In the genomic region with DNA sequence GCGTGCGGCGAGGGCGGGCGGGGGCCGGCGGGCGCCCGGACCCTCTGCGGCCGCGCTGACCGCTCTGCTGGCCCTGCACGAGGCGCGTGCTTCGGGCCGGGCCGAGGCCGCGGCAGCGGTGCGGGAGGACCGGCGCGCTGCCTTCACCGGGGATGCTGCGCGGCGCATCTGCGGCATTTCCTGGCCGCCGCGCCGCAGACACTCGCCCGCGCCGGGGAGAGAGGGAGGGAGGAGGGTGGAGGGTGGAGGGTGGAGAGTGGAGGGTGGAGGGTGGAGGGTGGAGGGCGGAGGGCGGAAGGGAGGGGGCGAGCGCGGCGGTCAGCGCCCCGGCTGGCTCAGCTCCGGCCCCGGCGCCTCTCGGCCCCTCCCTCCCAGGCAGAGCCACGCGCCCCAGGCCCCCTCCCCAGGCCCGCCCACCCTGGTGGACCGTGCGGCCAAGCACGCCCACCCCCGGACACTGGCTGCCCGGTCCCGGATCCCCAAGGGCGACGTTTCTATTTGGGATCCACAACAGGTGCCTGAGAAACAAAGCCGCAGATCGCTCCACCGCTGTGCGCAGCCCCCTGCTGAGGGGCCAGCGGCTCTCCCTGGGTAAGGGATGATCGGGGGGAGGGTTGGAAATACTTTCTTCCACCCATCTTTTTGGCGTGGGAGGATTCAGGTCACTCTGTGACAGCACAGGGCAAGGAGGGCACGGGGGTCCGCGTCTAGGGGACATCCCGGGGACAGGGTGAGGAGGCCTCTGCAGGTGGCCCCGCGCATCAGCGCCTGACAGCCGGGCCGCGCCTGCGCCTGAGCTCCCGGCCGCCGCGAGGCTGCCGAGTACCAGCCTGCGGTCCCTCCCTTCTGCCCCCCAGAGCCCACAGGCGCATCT, we compare ENCODE assay signal across 7 cellular contexts.
A peak's percentile ranks its signal among the peaks of the same experiment; 100 is the strongest.
DNase-seq lines count a peak whose midpoint lies in the region; ATAC-seq, FAIRE-seq and TF ChIP-seq lines count a peak whose summit lies in the region.

No MANE protein-coding gene starts in this region.

- H3K27ac ChIP-seq in K562 (ENCODE audit: extremely low read depth, low read depth, low read length): no peak overlapping the region

- CTCF ChIA-PET in K562 (lab: Yijun Ruan, JAX; ENCODE audit: low intra/inter-chr PET ratio): no interaction called here

- no TSS peak for BruUV-seq in K562 (replicated peaks; lab: Mats Ljungman, UMichigan)

- no peak overlapping the region; a peak in 1 of 4 replicates for H3K9ac ChIP-seq in K562 (ENCODE audit: insufficient read depth in 1 of 2, low read depth in 2 of 2, low read length in 2 of 2)

- no peaks in the 10 kb centered on the region for H3K9me1 ChIP-seq in K562 (ENCODE audit: control insufficient read depth, insufficient read depth, low read length)

- peak; percentile 72 for ATAC-seq in HG02571 (IDR thresholded peaks at IDR 0.05; ENCODE audit: unreplicated experiment)
- ATAC-seq in K562: peak; percentile 99

- peaks cover 0 to 13% of the 10 kb centered on the region in 2 experiments; a peak in 3 of 5 replicates for H3K4me1 ChIP-seq in K562 (replicated peaks in 1 of 2; ENCODE audit: control insufficient read depth in 2 of 2, insufficient read depth in 2 of 2, low read length in 2 of 2)

- TF ChIP-seq CTCF in K562 (IDR thresholded peaks at IDR 0.05 in 2 of 3, conservative IDR thresholded peaks at IDR 0.05 in 1 of 3; ENCODE audit: insufficient read depth in 2 of 3, low read depth in 1 of 3, low read length in 3 of 3): peak; percentile 45 to 68 (median 55); a peak in 5 of 6 replicates

- H3K4me2 ChIP-seq in K562 (ENCODE audit: insufficient read depth, low read length): peak overlapping the region; percentile 44

- POLR2A ChIA-PET in K562 (lab: Yijun Ruan, JAX): no interaction called here

- WGBS in K562 (ENCODE audit: insufficient coverage, low coverage, missing lambda C conversion rate): 5% methylated on average over 22 of the region's 87 CpGs

- no peak for TF ChIP-seq EP300 in K562 (IDR thresholded peaks at IDR 0.05; ENCODE audit: low read length)

- H3K79me2 ChIP-seq in K562 (ENCODE audit: control insufficient read depth, insufficient read depth, low read length): no peaks in the 10 kb centered on the region

- in situ Hi-C loops in K562 (cut with MboI): no loop called here

- no peak overlapping the region for H2AFZ ChIP-seq in K562 (ENCODE audit: low read depth, low read length)

- DNase-seq in GM12892 (ENCODE audit: insufficient read length): peak; percentile 75
- peak; percentile 10 for DNase-seq in NCI-H1048 (lab: John Stamatoyannopoulos, UW)
- DNase-seq in SW480 (ENCODE audit: low spot score): peak; percentile 87
- DNase-seq in K562 (ENCODE audit: extremely low read depth in 1 of 4, low spot score in 3 of 4): peak; percentile 40 to 70 (median 56)
- DNase-seq in skeletal muscle cell (ENCODE audit: low read depth): peak; percentile 61

- H3K36me3 ChIP-seq in K562 (ENCODE audit: control insufficient read depth, insufficient read depth, low read length): no peaks in the 10 kb centered on the region

- H4K20me1 ChIP-seq in K562 (replicated peaks; ENCODE audit: control insufficient read depth, insufficient read depth, low read length): peaks cover 10% of the 10 kb centered on the region; the same call in 1 of the 2 replicates

- intact Hi-C loops in K562 (cut with micrococcal nuclease): loop anchor here (10.0 kb wide), 1 partner anchor 489 kb away; no protein-coding TSS in a partner anchor

- no peak; the same call in 1 of the 2 replicates for TF ChIP-seq POLR2A in GM12892 (IDR thresholded peaks at IDR 0.05; ENCODE audit: low read depth, low read length)
- TF ChIP-seq POLR2A in K562 (conservative IDR thresholded peaks at IDR 0.05): no peak

- peaks cover 8 to 16% of the 10 kb centered on the region in 2 experiments; a peak in 4 of 5 replicates for H3K27me3 ChIP-seq in K562 (ENCODE audit: control insufficient read depth in 2 of 2, insufficient read depth in 2 of 2, low read length in 2 of 2)

- FAIRE-seq in GM12892 (lab: Jason Lieb, UNC) (peak; percentile 90), K562 (lab: Jason Lieb, UNC) (no peak)

- H3K9me3 ChIP-seq in K562 (replicated peaks; ENCODE audit: control insufficient read depth, insufficient read depth, low read depth, low read length): no peaks in the 10 kb centered on the region

- TF ChIP-seq RAD21 in K562 (CRISPR knock-in tag; conservative IDR thresholded peaks at IDR 0.05 in 1 of 2, IDR thresholded peaks at IDR 0.05 in 1 of 2): peak in 1 of 2 experiments; percentile 35; a peak in 2 of 4 replicates

- H3K4me3 ChIP-seq in K562 (peak overlapping the region; percentile 20; the same call in 1 of the 2 replicates), iPS-11a (ENCODE audit: low read depth, low read length) (peak overlapping the region; percentile 77), skeletal muscle cell (ENCODE audit: low read depth, low read length) (peak overlapping the region; percentile 86)

TF ChIP-seq in K562, 482 proteins besides CTCF, POLR2A, EP300 and RAD21 (continues in another document):
- TF ChIP-seq KLF1 (tag; IDR thresholded peaks at IDR 0.05) (peak; percentile 98; the same call in 1 of the 2 replicates), NRF1 (conservative IDR thresholded peaks at IDR 0.05 in 1 of 2, IDR thresholded peaks at IDR 0.05 in 1 of 2) (peak; percentile 89 to 91), ZNF354B (CRISPR knock-in tag; IDR thresholded peaks at IDR 0.05) (no peak), CXXC5 (CRISPR knock-in tag; IDR thresholded peaks at IDR 0.05) (peak; percentile 33; the same call in 1 of the 2 replicates), NR2F6 (CRISPR knock-in tag; IDR thresholded peaks at IDR 0.05) (no peak), PHTF2 (CRISPR knock-in tag; IDR thresholded peaks at IDR 0.05) (no peak), XRCC5 (IDR thresholded peaks at IDR 0.05; ENCODE audit: low read depth, low read length) (peak; percentile 43; the same call in 1 of the 2 replicates), MTA3 (IDR thresholded peaks at IDR 0.05; ENCODE audit: borderline replicate concordance) (no peak), ARHGAP35 (IDR thresholded peaks at IDR 0.05; ENCODE audit: partially characterized antibody) (no peak), MEIS2 (IDR thresholded peaks at IDR 0.05; ENCODE audit: partially characterized antibody) (peak; percentile 38), NEUROD1 (IDR thresholded peaks at IDR 0.05; ENCODE audit: borderline replicate concordance, low read depth, low read length, partially characterized antibody) (no peak), TCF7 (IDR thresholded peaks at IDR 0.05; ENCODE audit: borderline replicate concordance) (no peak)
- TF ChIP-seq, protein P1, sequence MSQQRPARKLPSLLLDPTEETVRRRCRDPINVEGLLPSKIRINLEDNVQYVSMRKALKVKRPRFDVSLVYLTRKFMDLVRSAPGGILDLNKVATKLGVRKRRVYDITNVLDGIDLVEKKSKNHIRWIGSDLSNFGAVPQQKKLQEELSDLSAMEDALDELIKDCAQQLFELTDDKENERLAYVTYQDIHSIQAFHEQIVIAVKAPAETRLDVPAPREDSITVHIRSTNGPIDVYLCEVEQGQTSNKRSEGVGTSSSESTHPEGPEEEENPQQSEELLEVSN (IDR thresholded peaks at IDR 0.05; ENCODE audit: borderline replicate concordance in 1 of 2, extremely low read depth in 1 of 2, insufficient read depth in 1 of 2, insufficient read length in 1 of 2, low read depth in 1 of 2, low read length in 1 of 2, poor library complexity in 1 of 2, severe bottlenecking in 1 of 2): peak in 1 of 2 experiments; percentile 37
- TF ChIP-seq, protein P2, sequence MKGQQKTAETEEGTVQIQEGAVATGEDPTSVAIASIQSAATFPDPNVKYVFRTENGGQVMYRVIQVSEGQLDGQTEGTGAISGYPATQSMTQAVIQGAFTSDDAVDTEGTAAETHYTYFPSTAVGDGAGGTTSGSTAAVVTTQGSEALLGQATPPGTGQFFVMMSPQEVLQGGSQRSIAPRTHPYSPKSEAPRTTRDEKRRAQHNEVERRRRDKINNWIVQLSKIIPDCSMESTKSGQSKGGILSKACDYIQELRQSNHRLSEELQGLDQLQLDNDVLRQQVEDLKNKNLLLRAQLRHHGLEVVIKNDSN (CRISPR knock-in tag; IDR thresholded peaks at IDR 0.05): no peak
- TF ChIP-seq, protein P3, sequence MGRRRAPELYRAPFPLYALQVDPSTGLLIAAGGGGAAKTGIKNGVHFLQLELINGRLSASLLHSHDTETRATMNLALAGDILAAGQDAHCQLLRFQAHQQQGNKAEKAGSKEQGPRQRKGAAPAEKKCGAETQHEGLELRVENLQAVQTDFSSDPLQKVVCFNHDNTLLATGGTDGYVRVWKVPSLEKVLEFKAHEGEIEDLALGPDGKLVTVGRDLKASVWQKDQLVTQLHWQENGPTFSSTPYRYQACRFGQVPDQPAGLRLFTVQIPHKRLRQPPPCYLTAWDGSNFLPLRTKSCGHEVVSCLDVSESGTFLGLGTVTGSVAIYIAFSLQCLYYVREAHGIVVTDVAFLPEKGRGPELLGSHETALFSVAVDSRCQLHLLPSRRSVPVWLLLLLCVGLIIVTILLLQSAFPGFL (CRISPR knock-in tag; IDR thresholded peaks at IDR 0.05): no peak
- TF ChIP-seq, protein P4, sequence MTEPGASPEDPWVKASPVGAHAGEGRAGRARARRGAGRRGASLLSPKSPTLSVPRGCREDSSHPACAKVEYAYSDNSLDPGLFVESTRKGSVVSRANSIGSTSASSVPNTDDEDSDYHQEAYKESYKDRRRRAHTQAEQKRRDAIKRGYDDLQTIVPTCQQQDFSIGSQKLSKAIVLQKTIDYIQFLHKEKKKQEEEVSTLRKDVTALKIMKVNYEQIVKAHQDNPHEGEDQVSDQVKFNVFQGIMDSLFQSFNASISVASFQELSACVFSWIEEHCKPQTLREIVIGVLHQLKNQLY (CRISPR knock-in tag; conservative IDR thresholded peaks at IDR 0.05): no peak
- TF ChIP-seq, protein P5, sequence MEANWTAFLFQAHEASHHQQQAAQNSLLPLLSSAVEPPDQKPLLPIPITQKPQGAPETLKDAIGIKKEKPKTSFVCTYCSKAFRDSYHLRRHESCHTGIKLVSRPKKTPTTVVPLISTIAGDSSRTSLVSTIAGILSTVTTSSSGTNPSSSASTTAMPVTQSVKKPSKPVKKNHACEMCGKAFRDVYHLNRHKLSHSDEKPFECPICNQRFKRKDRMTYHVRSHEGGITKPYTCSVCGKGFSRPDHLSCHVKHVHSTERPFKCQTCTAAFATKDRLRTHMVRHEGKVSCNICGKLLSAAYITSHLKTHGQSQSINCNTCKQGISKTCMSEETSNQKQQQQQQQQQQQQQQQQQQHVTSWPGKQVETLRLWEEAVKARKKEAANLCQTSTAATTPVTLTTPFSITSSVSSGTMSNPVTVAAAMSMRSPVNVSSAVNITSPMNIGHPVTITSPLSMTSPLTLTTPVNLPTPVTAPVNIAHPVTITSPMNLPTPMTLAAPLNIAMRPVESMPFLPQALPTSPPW (CRISPR knock-in tag; IDR thresholded peaks at IDR 0.05): peak; percentile 50

Comparison
In these comparisons a context has a peak if more than half of its experiments do, and no peak if none do; other contexts are left out.
1. DNase-seq: peak in every context shown above with its lines; median percentile 87 in SW480; 75 in GM12892; 61 in skeletal muscle cell; 56 in K562; 10 in NCI-H1048.
2. H3K4me3 ChIP-seq: peak in every context shown above with its lines; median percentile 86 in skeletal muscle cell; 77 in iPS-11a; 20 in K562.